ENCODE assay signal across 13 cellular contexts in genomic region chr2:230267556-230267955, GRCh38. TPM values are rescaled to one million over a fixed set of nuclear protein-coding genes. Genes with fewer than 3 reads are reported as not detected.
DNase-seq lines count a peak whose midpoint lies in the region; ATAC-seq lines count a peak whose summit lies in the region.
"Had no signal": no experiment of that assay in that cellular context is flagged by ENCODE, and none has a peak within 500 bp of the region (broad histone marks: within the 10 kb centered on the region; RNA-seq: fewer than 3 reads in every experiment).

No MANE protein-coding gene starts in this region.

- no peak overlapping the region for H2BK12ac ChIP-seq in mesenchymal stem cell (ENCODE audit: low read length in 2 of 2)

- H3K4me1 Mint-ChIP-seq in T-helper 17 cell, result peaks cover 25% of the 10 kb centered on the region

- no peak overlapping the region for H3K4me2 ChIP-seq in mesenchymal stem cell (ENCODE audit: low read length, poor library complexity, severe bottlenecking)
- H3K4me2 ChIP-seq: KMS-11 had no signal

- H3K36me3 Mint-ChIP-seq in T-helper 17 cell (ENCODE audit: low read depth), result peaks cover 14% of the 10 kb centered on the region

- 89% methylated on average over 3 of the region's 3 CpGs for WGBS in mesenchymal stem cell

- no peak overlapping the region for H2AFZ ChIP-seq in mesenchymal stem cell (ENCODE audit: low read depth, low read length)

- no peak overlapping the region for H3K14ac ChIP-seq in mesenchymal stem cell (ENCODE audit: low read length in 2 of 2)

- no peak overlapping the region for H4K8ac ChIP-seq in mesenchymal stem cell (ENCODE audit: low read length)

- no peak overlapping the region for H3K23ac ChIP-seq in mesenchymal stem cell (ENCODE audit: low read length in 2 of 2)

- no peak overlapping the region for H2BK15ac ChIP-seq in mesenchymal stem cell (ENCODE audit: low read depth, poor library complexity, severe bottlenecking)

- H3K36me3 ChIP-seq in mesenchymal stem cell (ENCODE audit: control insufficient read depth in 1 of 2, insufficient read depth in 2 of 2, low read depth in 1 of 2, low read length in 2 of 2), result no peaks in the 10 kb centered on the region
- H3K36me3 ChIP-seq: ascending aorta had no signal

- no peaks in the 10 kb centered on the region for H3K79me1 ChIP-seq in mesenchymal stem cell (replicated peaks; ENCODE audit: low read length, poor library complexity, severe bottlenecking)

- H3K4me1 ChIP-seq in mesenchymal stem cell (ENCODE audit: control insufficient read depth, insufficient read depth, low read depth, low read length), result no peaks in the 10 kb centered on the region
- H3K4me1 ChIP-seq: ascending aorta had no signal

- H2AK5ac ChIP-seq in mesenchymal stem cell (ENCODE audit: low read length, severe bottlenecking), result no peak overlapping the region

- H3K9me3 ChIP-seq in T-helper 17 cell (ENCODE audit: control insufficient read depth, low read length, poor library complexity, severe bottlenecking), result no peaks in the 10 kb centered on the region
- H3K9me3 ChIP-seq in mesenchymal stem cell (ENCODE audit: control insufficient read depth, low read length), result no peaks in the 10 kb centered on the region
- H3K9me3 ChIP-seq: ascending aorta had no signal

- no peak overlapping the region for H3K4me3 Mint-ChIP-seq in T-helper 17 cell

- no peak overlapping the region for H3K9ac ChIP-seq in mesenchymal stem cell (ENCODE audit: low read length)
- H3K9ac ChIP-seq: KMS-11 had no signal

- DNase-seq in T-helper 17 cell (no peak), hepatic stellate cell (ENCODE audit: low spot score) (no peak), NCI-H2081 (lab: John Stamatoyannopoulos, UW) (no peak), mesenchymal stem cell (no peak)
- DNase-seq: activated CD4-positive, alpha-beta T cell treated with anti-CD3 and anti-CD28 coated beads for 1 hour; NCI-H2227 treated with DMSO at 0.1 percent for 48 hours had no signal

- H2BK120ac ChIP-seq in mesenchymal stem cell (ENCODE audit: low read depth, low read length), result no peak overlapping the region

- H2BK5ac ChIP-seq in mesenchymal stem cell (ENCODE audit: low read depth, low read length, poor library complexity, severe bottlenecking), result no peak overlapping the region

- H3K4me3 ChIP-seq in mesenchymal stem cell (ENCODE audit: insufficient read depth in 1 of 2, low read depth in 1 of 2, low read length in 2 of 2), result no peak overlapping the region
- H3K4me3 ChIP-seq: ascending aorta had no signal

- ATAC-seq in GM18511 (IDR thresholded peaks at IDR 0.05; ENCODE audit: unreplicated experiment) (peak; percentile 77), GM19452 (IDR thresholded peaks at IDR 0.05; ENCODE audit: unreplicated experiment) (peak; percentile 67), HG02938 (IDR thresholded peaks at IDR 0.05; ENCODE audit: unreplicated experiment) (peak; percentile 70), T-helper 17 cell (no peak), HG03469 (IDR thresholded peaks at IDR 0.05; ENCODE audit: unreplicated experiment) (no peak)
- ATAC-seq: Right ventricle myocardium inferior had no signal

- H3K27me3 ChIP-seq in mesenchymal stem cell (ENCODE audit: control insufficient read depth in 1 of 2, insufficient read depth in 1 of 2, low read length in 2 of 2), result no peaks in the 10 kb centered on the region
- H3K27me3 ChIP-seq: ascending aorta had no signal

- no peak overlapping the region for H3K27ac ChIP-seq in mesenchymal stem cell (ENCODE audit: low read length, poor library complexity, severe bottlenecking)
- H3K27ac ChIP-seq: ascending aorta, KMS-11 had no signal

- peak overlapping the region; percentile 49 for H3K27ac Mint-ChIP-seq in T-helper 17 cell

- H3K4ac ChIP-seq in mesenchymal stem cell (ENCODE audit: low read depth in 1 of 2, low read length in 2 of 2), result no peak overlapping the region

- H3K18ac ChIP-seq in mesenchymal stem cell (ENCODE audit: low read depth in 1 of 2, low read length in 2 of 2), result no peak overlapping the region

- H3K27me3 Mint-ChIP-seq in T-helper 17 cell, result no peaks in the 10 kb centered on the region

- H4K91ac ChIP-seq in mesenchymal stem cell (ENCODE audit: low read length), result no peak overlapping the region

RNA-seq across cellular contexts. Expression of gene SP140, which starts 42.0 kb away (rescaled TPM):
- 10 to 100 TPM; 67.2 to 68.2 TPM for total RNA-seq in T-helper 17 cell
- polyA plus RNA-seq in mesenchymal stem cell (2013, experiment 1 of 2), result 3.0 TPM
- polyA plus RNA-seq in mesenchymal stem cell (2013, experiment 2 of 2), result 3.6 TPM

RNA-seq across cellular contexts. Expression of gene SP110, which starts 47.8 kb away (rescaled TPM):
- total RNA-seq in T-helper 17 cell, result 10 to 100 TPM; 72.5 to 77.1 TPM
- polyA plus RNA-seq in mesenchymal stem cell (2013, experiment 1 of 2), result 33.3 TPM
- polyA plus RNA-seq in mesenchymal stem cell (2013, experiment 2 of 2), result 32.2 TPM

RNA-seq across cellular contexts. Expression of gene SP140L, which starts 59.4 kb away (rescaled TPM):
- total RNA-seq in T-helper 17 cell, result 10 to 100 TPM; 64.7 to 85.6 TPM
- 23.6 TPM for polyA plus RNA-seq in mesenchymal stem cell (2013, experiment 1 of 2)
- 21.8 TPM for polyA plus RNA-seq in mesenchymal stem cell (2013, experiment 2 of 2)

Comparison
In these comparisons a context has a peak if more than half of its experiments do, and no peak if none do; other contexts are left out.
1. ATAC-seq: peak in GM18511 (single experiment), GM19452 (single experiment) and HG02938 (single experiment); none in T-helper 17 cell (single experiment) and HG03469 (single experiment).